1 cellular context compared by ENCODE assay signal in the genomic region with DNA sequence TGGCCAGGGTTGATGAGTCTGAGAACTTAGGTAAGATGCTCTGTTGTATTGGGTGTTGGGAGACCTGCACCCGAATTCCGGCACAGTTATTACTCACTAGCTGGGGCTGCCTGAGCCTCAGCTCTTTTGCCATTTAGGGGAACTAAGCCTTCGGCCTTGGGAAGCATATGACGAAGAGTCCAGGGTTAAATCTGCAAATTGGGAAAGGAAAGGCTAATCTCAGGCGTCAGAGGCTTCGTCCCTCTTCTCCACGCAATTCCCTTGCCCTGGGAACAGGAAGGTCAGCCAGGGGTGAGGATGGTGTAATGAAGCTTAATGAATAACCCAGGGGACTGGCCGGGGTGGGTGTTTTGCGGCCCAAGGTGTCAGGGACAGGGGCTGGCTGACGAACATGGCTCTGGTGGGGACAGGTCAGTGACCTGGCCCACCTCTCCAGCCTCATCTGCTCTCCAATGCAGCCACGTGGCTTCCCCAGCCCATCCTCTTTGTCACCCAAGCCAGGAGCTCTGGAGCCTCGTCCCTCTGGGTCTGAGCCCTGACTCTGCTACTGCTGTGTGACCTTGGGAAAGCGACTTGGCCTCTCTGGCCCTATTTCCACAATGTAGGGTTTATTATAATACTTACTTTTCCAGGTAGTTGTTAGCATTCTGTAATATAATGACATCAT.
TF ChIP-seq lines count a peak whose summit lies in the region.

No MANE protein-coding gene starts in this region.

TF ChIP-seq in H1, 55 proteins besides CTCF, POLR2A, EP300 and RAD21:
- TF ChIP-seq SIRT6 (IDR thresholded peaks at IDR 0.05; ENCODE audit: low read length) (no peak), TEAD4 (IDR thresholded peaks at IDR 0.05; ENCODE audit: low read depth, low read length) (no peak), TBP (IDR thresholded peaks at IDR 0.05; ENCODE audit: low read depth, low read length) (no peak), SP1 (IDR thresholded peaks at IDR 0.05; ENCODE audit: low read depth, low read length) (no peak), CREB1 (IDR thresholded peaks at IDR 0.05) (no peak), HDAC2 (IDR thresholded peaks at IDR 0.05; ENCODE audit: borderline replicate concordance in 1 of 2, low read depth in 2 of 2, low read length in 2 of 2) (no peak), ASH2L (IDR thresholded peaks at IDR 0.05; ENCODE audit: low read length) (no peak), SAP30 (IDR thresholded peaks at IDR 0.05; ENCODE audit: insufficient read depth, insufficient replicate concordance, low read length) (no peak)
TF ChIP-seq in H1: peak in this region for 0.
